ENCODE assay signal across 14 cellular contexts in the genomic region with DNA sequence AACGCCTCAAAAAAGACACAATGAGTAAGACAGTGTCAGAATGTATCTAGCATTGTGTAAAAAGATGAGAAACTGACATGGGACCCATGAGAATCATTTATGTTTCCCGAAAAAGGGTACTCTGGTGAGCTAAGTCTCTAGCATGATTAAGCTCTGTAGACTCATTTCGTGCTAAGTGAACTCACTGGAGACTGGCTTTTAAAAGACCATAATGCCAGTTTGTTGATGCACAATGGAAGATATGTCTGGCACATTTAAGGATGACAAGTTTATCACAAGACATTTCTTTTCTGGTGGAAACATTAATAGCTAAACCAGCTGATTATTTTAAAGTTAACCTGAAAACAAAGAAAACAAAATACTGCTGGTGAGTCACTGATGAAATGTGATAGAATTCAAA.
"Had no signal": no experiment of that assay in that cellular context is flagged by ENCODE, and none has a peak within 500 bp of the region (broad histone marks: within the 10 kb centered on the region; RNA-seq: fewer than 3 reads in every experiment).

No MANE protein-coding gene starts in this region.

- DNase-seq: activated CD4-positive, alpha-beta T cell treated with anti-CD3 and anti-CD28 coated beads, Interleukin-2, amount 10 ng/mL, durations not matched to agents 24 days and 14 days; activated naive CD4-positive, alpha-beta T cell treated with anti-CD3 and anti-CD28 coated beads, Interleukin-2, amount 50 U/mL, for 16 hours; activated T-cell treated with anti-CD3 and anti-CD28 coated beads for 4 hours; amniotic stem cell; esophagus squamous epithelium; small intestine; T-helper 1 cell had no signal

- ATAC-seq: activated T-helper 17 cell treated with anti-CD3 and anti-CD28 coated beads, Interleukin-2, amount 50 U/mL, for 72 hours; gastroesophageal sphincter; WTC11 had no signal

- H3K4me3 ChIP-seq: esophagus squamous epithelium, gastroesophageal sphincter, neural progenitor cell, right atrium auricular region, tibial nerve, vagina had no signal
